In the genomic region with DNA sequence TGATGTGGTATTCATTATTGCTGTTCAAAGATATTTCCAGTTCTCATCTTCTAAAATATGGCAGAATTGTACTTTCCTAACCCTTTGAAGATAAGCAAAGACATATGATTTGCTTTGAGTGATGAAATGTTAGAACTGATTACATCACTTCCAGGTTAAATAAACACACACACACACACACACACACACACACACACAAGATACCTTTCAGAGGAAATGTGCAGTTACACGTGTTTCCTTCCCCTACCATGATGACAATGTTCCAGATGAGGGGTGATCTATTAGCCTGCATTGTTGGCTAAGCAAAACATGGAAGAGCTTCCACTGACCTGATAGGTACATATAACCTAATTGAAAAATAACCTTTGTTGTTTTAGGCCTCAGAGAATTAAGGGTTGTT, we compare ENCODE assay signal across 29 cellular contexts. TPM values are rescaled to one million over a fixed set of nuclear protein-coding genes. Genes with fewer than 3 reads are reported as not detected.
DNase-seq lines count a peak whose midpoint lies in the region; ATAC-seq, FAIRE-seq and TF ChIP-seq lines count a peak whose summit lies in the region.
"Had no signal": no experiment of that assay in that cellular context is flagged by ENCODE, and none has a peak within 500 bp of the region (broad histone marks: within the 10 kb centered on the region; RNA-seq: fewer than 3 reads in every experiment).

No MANE protein-coding gene starts in this region.

- no peak for TF ChIP-seq CTCF in Caco-2 (IDR thresholded peaks at IDR 0.05; ENCODE audit: insufficient read depth in 1 of 2, low read depth in 1 of 2, low read length in 1 of 2, severe bottlenecking in 1 of 2, unreplicated experiment in 1 of 2)
- TF ChIP-seq CTCF in WTC11 (IDR thresholded peaks at IDR 0.05), result no peak
- no peak for TF ChIP-seq CTCF in epithelial cell of esophagus (IDR thresholded peaks at IDR 0.05; ENCODE audit: insufficient read depth, low read depth, low read length, missing control alignments)

- no peaks in the 10 kb centered on the region for H3K27me3 ChIP-seq in Caco-2 (replicated peaks; ENCODE audit: control insufficient read depth, insufficient read depth, low read length)
- H3K27me3 ChIP-seq: colonic mucosa, gastroesophageal sphincter had no signal

- DNase-seq in Caco-2 (peak; percentile 37), GM18507 (ENCODE audit: extremely low spot score, insufficient read length, low read depth) (no peak), WTC11 (ENCODE audit: low spot score) (no peak), epithelial cell of esophagus (ENCODE audit: low read depth) (peak; percentile 27), NCI-H128 (lab: John Stamatoyannopoulos, UW; ENCODE audit: unreplicated experiment) (no peak), epidermal melanocyte (ENCODE audit: insufficient read length, low spot score) (no peak)
- DNase-seq: activated B cell treated with CpG ODN at 0.5 μM for 24 hours; activated CD4-positive, alpha-beta T cell treated with anti-CD3 and anti-CD28 coated beads, Interleukin-2, amount 50 U/mL, for 4 hours; activated CD8-positive, alpha-beta memory T cell treated with anti-CD3 and anti-CD28 coated beads, Interleukin-2, amount 50 U/mL, for 4 hours; anterior cingulate cortex; colonic mucosa; hippocampal formation; immature natural killer cell; KBM-7; naive B cell; NCI-H1436 treated with DMSO at 0.1 percent for 48 hours; NCI-H510A; SIG-M5; stimulated activated naive CD4-positive, alpha-beta T cell had no signal

- CTCF ChIA-PET in Caco-2 (lab: Charles Lee), result interaction anchor here (0.7 kb wide), 1 partner anchor 15 kb away, joined by 7 read pairs; no protein-coding TSS in a partner anchor
- CTCF ChIA-PET in WTC11 (lab: Charles Lee), result no interaction called here

- ATAC-seq in WTC11, result no peak
- ATAC-seq in GM21825 (IDR thresholded peaks at IDR 0.05; ENCODE audit: unreplicated experiment), result no peak
- ATAC-seq in GM19035 (IDR thresholded peaks at IDR 0.05; ENCODE audit: unreplicated experiment), result no peak
- ATAC-seq: activated naive CD4-positive, alpha-beta T cell treated with anti-CD3 and anti-CD28 coated beads, Interleukin-2, amount 50 U/mL, for 72 hours; gastroesophageal sphincter had no signal

- H3K4me3 Mint-ChIP-seq in Caco-2 (ENCODE audit: unreplicated experiment) (no peak overlapping the region), WTC11 (no peak overlapping the region)
- H3K4me3 Mint-ChIP-seq: activated B cell treated with CpG ODN at 0.5 μM for 24 hours, immature natural killer cell, mesothelial cell of epicardium, naive B cell had no signal

- H3K36me3 ChIP-seq in Caco-2 (ENCODE audit: control insufficient read depth, insufficient read depth, low read length), result no peaks in the 10 kb centered on the region
- H3K36me3 ChIP-seq: colonic mucosa, gastroesophageal sphincter had no signal

- BruUV-seq in Caco-2 (replicated peaks; lab: Mats Ljungman, UMichigan), result no TSS peak

- H3K9me3 Mint-ChIP-seq in Caco-2 (ENCODE audit: unreplicated experiment) (no peaks in the 10 kb centered on the region), WTC11 (no peaks in the 10 kb centered on the region)
- H3K9me3 Mint-ChIP-seq: activated B cell treated with CpG ODN at 0.5 μM for 24 hours; activated naive CD4-positive, alpha-beta T cell treated with anti-CD3 and anti-CD28 coated beads, Interleukin-2, amount 50 U/mL, for 72 hours; activated T-helper 2 cell treated with anti-CD3 and anti-CD28 coated beads, Interferon-gamma antibody, Interleukin-2, Interleukin-4, amounts not matched to agents 10 μg/mL and 5 μg/mL and 100 μg/mL, durations not matched to agents 14 hours and 24 hours and 36 hours; immature natural killer cell; mesothelial cell of epicardium; naive B cell had no signal

- H3K36me3 Mint-ChIP-seq in Caco-2 (ENCODE audit: insufficient read depth, unreplicated experiment) (peaks cover 6% of the 10 kb centered on the region), WTC11 (no peaks in the 10 kb centered on the region)
- H3K36me3 Mint-ChIP-seq: activated naive CD4-positive, alpha-beta T cell treated with anti-CD3 and anti-CD28 coated beads, Interleukin-2, amount 50 U/mL, for 72 hours; immature natural killer cell; mesothelial cell of epicardium; naive B cell had no signal

- no peaks in the 10 kb centered on the region for H3K27me3 Mint-ChIP-seq in Caco-2 (ENCODE audit: insufficient read depth, unreplicated experiment)
- no peaks in the 10 kb centered on the region for H3K27me3 Mint-ChIP-seq in WTC11 (ENCODE audit: low read depth)

- intact Hi-C loops in Caco-2 (cut with micrococcal nuclease; ENCODE audit: unreplicated experiment), result loop anchor here (2.0 kb wide), 1 partner anchor 28 kb away; the partner anchor contains the start of gene NT5DC1

- H3K4me1 ChIP-seq in Caco-2, result peaks cover 17% of the 10 kb centered on the region
- H3K4me1 ChIP-seq: colonic mucosa, gastroesophageal sphincter had no signal

- H3K27ac Mint-ChIP-seq in Caco-2 (ENCODE audit: unreplicated experiment) (peak overlapping the region; percentile 79), WTC11 (no peak overlapping the region)
- H3K27ac Mint-ChIP-seq: activated B cell treated with CpG ODN at 0.5 μM for 24 hours; activated naive CD4-positive, alpha-beta T cell treated with anti-CD3 and anti-CD28 coated beads, Interleukin-2, amount 50 U/mL, for 72 hours; activated T-helper 2 cell treated with anti-CD3 and anti-CD28 coated beads, Interferon-gamma antibody, Interleukin-2, Interleukin-4, amounts not matched to agents 10 μg/mL and 5 μg/mL and 100 μg/mL, durations not matched to agents 14 hours and 24 hours and 36 hours; immature natural killer cell; mesothelial cell of epicardium had no signal

- peak; percentile 15 for FAIRE-seq in GM18507 (lab: Jason Lieb, UNC)
- FAIRE-seq: H54, RCC 7860 had no signal

- H3K4me1 Mint-ChIP-seq in Caco-2 (ENCODE audit: low read depth, unreplicated experiment) (peaks cover 3% of the 10 kb centered on the region), WTC11 (peaks cover 3% of the 10 kb centered on the region)
- H3K4me1 Mint-ChIP-seq: immature natural killer cell, naive B cell had no signal

- POLR2A ChIA-PET in Caco-2 (lab: Charles Lee) (no interaction called here), WTC11 (lab: Charles Lee) (no interaction called here)

- no peaks in the 10 kb centered on the region for H3K9me3 ChIP-seq in Caco-2
- H3K9me3 ChIP-seq: colonic mucosa, gastroesophageal sphincter had no signal

- H3K4me3 ChIP-seq in Caco-2 (ENCODE audit: low read depth, low read length), result no peak overlapping the region
- H3K4me3 ChIP-seq in epithelial cell of esophagus (ENCODE audit: low read length), result no peak overlapping the region
- H3K4me3 ChIP-seq: colonic mucosa, gastroesophageal sphincter had no signal

TF ChIP-seq in WTC11, 78 proteins besides CTCF, POLR2A, EP300 and RAD21:
- TF ChIP-seq SP1 (CRISPR knock-in tag; conservative IDR thresholded peaks at IDR 0.05) (no peak), ZNF416 (CRISPR knock-in tag; IDR thresholded peaks at IDR 0.05) (no peak), ZBTB21 (CRISPR knock-in tag; IDR thresholded peaks at IDR 0.05; ENCODE audit: borderline replicate concordance) (no peak), GABPB1 (CRISPR knock-in tag; IDR thresholded peaks at IDR 0.05) (peak; percentile 99)

RNA-seq across cellular contexts. Expression of gene FRK, which starts 11.7 kb away (rescaled TPM):
- total RNA-seq in Caco-2 (2022) (7.3 and 8.4 TPM in 2 replicates), WTC11 (2021) (0.13 to 0.18 TPM (median 0.16 TPM) in 3 replicates)

RNA-seq across cellular contexts. Expression of gene NT5DC1, which starts 28.3 kb away (rescaled TPM):
- total RNA-seq in Caco-2 (2022) (54.3 and 55.0 TPM in 2 replicates), WTC11 (2021) (67.1 to 70.1 TPM (median 67.9 TPM) in 3 replicates)

RNA-seq across cellular contexts. Expression of gene COL10A1, which starts 53.6 kb away (rescaled TPM):
- total RNA-seq in Caco-2 (2022) (not detected in 2 replicates), WTC11 (2021) (0.07 to 0.32 TPM in 2 of 3 replicates, not detected in the other)
- total RNA-seq: activated B cell treated with CpG ODN at 0.5 μM for 24 hours; activated naive CD4-positive, alpha-beta T cell treated with anti-CD3 and anti-CD28 coated beads, Interleukin-2, amount 50 U/mL, for 72 hours; activated T-helper 2 cell treated with anti-CD3 and anti-CD28 coated beads, Interferon-gamma antibody, Interleukin-2, Interleukin-4, amounts not matched to agents 10 μg/mL and 5 μg/mL and 100 μg/mL, durations not matched to agents 14 hours and 24 hours and 36 hours; colonic mucosa; gastroesophageal sphincter; mesothelial cell of epicardium; temporal lobe; ureter had no signal

Comparison
In these comparisons a context has a peak if more than half of its experiments do, and no peak if none do; other contexts are left out.
1. DNase-seq: peak in Caco-2 (2 of 2) and epithelial cell of esophagus (single experiment); none in GM18507 (single experiment), WTC11 (single experiment), NCI-H128 (single experiment) and epidermal melanocyte (single experiment).